Comparison of ENCODE assay signal across 10 cellular contexts in the genomic region with DNA sequence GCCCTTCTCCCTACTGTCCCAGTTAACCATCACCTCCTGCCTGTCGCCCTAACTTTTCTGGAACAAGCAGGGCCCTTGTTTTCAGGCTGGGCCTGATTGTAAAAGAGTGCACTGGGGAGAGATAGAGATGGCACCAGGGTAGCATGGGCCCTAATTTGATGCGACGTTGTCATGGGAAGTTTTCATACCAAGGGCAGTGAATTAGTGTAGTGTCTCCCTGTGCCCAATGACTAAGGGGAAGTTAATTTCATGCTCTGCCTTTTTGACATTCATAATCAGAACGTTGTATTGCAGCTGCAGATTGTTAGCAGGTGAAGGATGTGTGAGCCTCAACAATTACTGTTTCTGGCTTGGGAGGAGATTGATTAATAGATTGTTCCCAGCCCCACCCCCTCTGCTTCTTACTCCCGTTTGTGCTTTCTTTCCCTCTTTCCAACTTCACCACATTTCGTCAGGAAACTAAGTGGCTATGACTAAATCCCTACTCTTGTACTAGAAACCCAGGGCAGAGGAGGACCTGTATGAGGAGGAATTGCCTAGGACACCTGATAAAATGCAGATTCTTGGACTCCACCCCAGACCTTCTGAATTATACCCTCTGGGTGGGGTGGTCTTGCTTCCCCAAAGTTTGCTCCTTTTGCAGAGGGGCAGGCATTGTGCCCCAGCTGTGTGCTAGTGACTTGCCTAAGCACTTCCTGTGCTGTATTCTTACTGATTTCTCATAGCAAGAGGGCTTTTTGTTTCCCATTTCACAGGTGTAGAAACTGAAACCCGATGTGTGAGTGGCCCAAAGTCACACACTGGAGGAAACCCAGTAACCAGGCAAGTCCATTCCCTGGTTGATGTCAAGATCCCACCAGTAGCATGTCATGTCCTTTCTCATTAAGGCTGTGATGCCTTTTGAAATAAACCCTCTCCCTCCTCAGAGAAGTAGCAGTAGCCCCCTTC. TPM values are rescaled to one million over a fixed set of nuclear protein-coding genes. Genes with fewer than 3 reads are reported as not detected.
A peak's percentile ranks its signal among the peaks of the same experiment; 100 is the strongest.
DNase-seq lines count a peak whose midpoint lies in the region; ATAC-seq and TF ChIP-seq lines count a peak whose summit lies in the region.
"Had no signal": no experiment of that assay in that cellular context is flagged by ENCODE, and none has a peak within 500 bp of the region (broad histone marks: within the 10 kb centered on the region; RNA-seq: fewer than 3 reads in every experiment).

No MANE protein-coding gene starts in this region.

- H3K27me3 Mint-ChIP-seq in progenitor cell of endocrine pancreas = no peaks in the 10 kb centered on the region

- no peaks in the 10 kb centered on the region for H3K9me3 Mint-ChIP-seq in progenitor cell of endocrine pancreas (ENCODE audit: low read depth)
- H3K9me3 Mint-ChIP-seq: activated T-cell treated with anti-CD3 and anti-CD28 coated beads, Interleukin-2, amount 50 U/mL, for 4 hours had no signal

- no peak overlapping the region for H3K27ac ChIP-seq in brain microvascular endothelial cell
- H3K27ac ChIP-seq: parathyroid adenoma had no signal

- in situ Hi-C loops in brain microvascular endothelial cell (cut with HindIII; ENCODE audit: low pct_ligation_motif_present, low sequenced_read_pairs) = no loop called here

- H3K4me3 Mint-ChIP-seq in progenitor cell of endocrine pancreas (ENCODE audit: low read depth) = no peak overlapping the region
- H3K4me3 Mint-ChIP-seq: activated T-cell treated with anti-CD3 and anti-CD28 coated beads, Interleukin-2, amount 50 U/mL, for 4 hours had no signal

- H3K27ac Mint-ChIP-seq in progenitor cell of endocrine pancreas = no peak overlapping the region

- no peaks in the 10 kb centered on the region for H3K27me3 ChIP-seq in brain microvascular endothelial cell (replicated peaks)

- H3K4me3 ChIP-seq in epithelial cell of esophagus (ENCODE audit: low read length) = no peak overlapping the region
- no peak overlapping the region for H3K4me3 ChIP-seq in brain microvascular endothelial cell (ENCODE audit: low read depth, low read length)

- no peaks in the 10 kb centered on the region for H3K36me3 ChIP-seq in brain microvascular endothelial cell (replicated peaks)

- no peak for TF ChIP-seq CTCF in epithelial cell of esophagus (IDR thresholded peaks at IDR 0.05; ENCODE audit: insufficient read depth, low read depth, low read length, missing control alignments)
- no peak for TF ChIP-seq CTCF in progenitor cell of endocrine pancreas (IDR thresholded peaks at IDR 0.05; ENCODE audit: unreplicated experiment)
- TF ChIP-seq CTCF in brain microvascular endothelial cell (IDR thresholded peaks at IDR 0.05; ENCODE audit: low read depth, low read length, missing control alignments) = no peak

- DNase-seq in epithelial cell of esophagus (ENCODE audit: low read depth) (peak; percentile 12), UCSD-AML1 (lab: John Stamatoyannopoulos, UW; ENCODE audit: unreplicated experiment) (no peak), progenitor cell of endocrine pancreas (ENCODE audit: low spot score, unreplicated experiment) (no peak), brain microvascular endothelial cell (no peak)
- DNase-seq in stimulated activated CD4-positive, alpha-beta T cell treated with anti-CD3 and anti-CD28 coated beads, Interleukin-4, amount 100 ng/mL, for 1 hour = no peak
- DNase-seq: activated T-cell treated with anti-CD3 and anti-CD28 coated beads, Interleukin-2, amount 50 U/mL, for 4 hours had no signal

- peak; percentile 74 for ATAC-seq in GM18508 (IDR thresholded peaks at IDR 0.05; ENCODE audit: insufficient read depth, unreplicated experiment)
- ATAC-seq in GM21390 (IDR thresholded peaks at IDR 0.05; ENCODE audit: unreplicated experiment) = peak; percentile 98
- ATAC-seq in HG03280 (IDR thresholded peaks at IDR 0.05; ENCODE audit: unreplicated experiment) = peak; percentile 88

- no peaks in the 10 kb centered on the region for H3K36me3 Mint-ChIP-seq in progenitor cell of endocrine pancreas (ENCODE audit: insufficient read depth)

- H3K4me1 Mint-ChIP-seq in progenitor cell of endocrine pancreas (ENCODE audit: low read depth) = peaks cover 7% of the 10 kb centered on the region

RNA-seq across cellular contexts. Expression of gene DAB2IP, which starts 56.3 kb away (rescaled TPM):
- 63.2 and 67.8 TPM in 2 replicates for total RNA-seq in progenitor cell of endocrine pancreas
